Comparison of ENCODE assay signal across 26 cellular contexts in the genomic region with DNA sequence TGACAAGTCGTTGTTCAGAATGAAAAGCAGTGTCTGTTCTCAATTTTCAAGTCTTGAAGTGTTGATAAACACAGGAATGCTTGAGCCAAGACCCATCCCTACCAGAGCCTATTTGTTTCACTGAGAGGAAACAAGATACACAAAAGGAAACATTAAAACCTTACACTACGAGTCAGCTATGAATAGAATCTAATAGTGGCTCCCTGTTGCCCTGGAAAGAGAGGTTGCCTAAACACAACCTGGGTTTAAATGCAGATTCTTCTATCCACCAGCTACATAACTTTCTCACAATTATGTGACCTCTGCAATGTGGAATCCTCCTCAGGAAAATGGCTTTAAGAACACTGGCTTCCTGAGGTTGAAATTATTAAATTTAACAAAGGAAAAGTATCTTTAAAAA. TPM values are rescaled to one million over a fixed set of nuclear protein-coding genes. Genes with fewer than 3 reads are reported as not detected.
A peak's percentile ranks its signal among the peaks of the same experiment; 100 is the strongest.
DNase-seq lines count a peak whose midpoint lies in the region; ATAC-seq and TF ChIP-seq lines count a peak whose summit lies in the region.
"Had no signal": no experiment of that assay in that cellular context is flagged by ENCODE, and none has a peak within 500 bp of the region (broad histone marks: within the 10 kb centered on the region; RNA-seq: fewer than 3 reads in every experiment).

No MANE protein-coding gene starts in this region.

- no peaks in the 10 kb centered on the region for H4K20me1 ChIP-seq in GM23248 (ENCODE audit: insufficient read depth)

- H3K4me1 Mint-ChIP-seq in osteocyte (ENCODE audit: unreplicated experiment): peaks cover 19% of the 10 kb centered on the region
- H3K4me1 Mint-ChIP-seq: activated CD4-positive, alpha-beta T cell treated with anti-CD3 and anti-CD28 coated beads, Interleukin-2, amount 10 ng/mL, durations not matched to agents 24 days and 14 days; activated CD8-positive, alpha-beta memory T cell treated with anti-CD3 and anti-CD28 coated beads, Interleukin-2, amount 10 ng/mL, durations not matched to agents 7 days and 5 days; stimulated activated naive CD8-positive, alpha-beta T cell treated with anti-CD3 and anti-CD28 coated beads, Interleukin-15, amount 100 ng/mL, for 72 hours had no signal

- no peak for DNase-seq in GM23248
- DNase-seq in fibroblast of villous mesenchyme (ENCODE audit: low read depth): peak; percentile 19
- no peak for DNase-seq in osteocyte (ENCODE audit: extremely low spot score, unreplicated experiment)
- no peak for DNase-seq in activated naive CD4-positive, alpha-beta T cell treated with Interleukin-2 at 50 U/mL for 16 hours
- no peak for DNase-seq in AML-193 (lab: John Stamatoyannopoulos, UW)
- DNase-seq: activated CD4-positive, alpha-beta T cell treated with anti-CD3 and anti-CD28 coated beads, Interleukin-2, amount 10 ng/mL, durations not matched to agents 24 days and 14 days; activated CD8-positive, alpha-beta memory T cell treated with anti-CD3 and anti-CD28 coated beads, Interleukin-2, amount 10 ng/mL, durations not matched to agents 7 days and 5 days; body of pancreas; CD8-positive, alpha-beta T cell; DMS 273 treated with DMSO at 0.1 percent for 48 hours; effector CD4-positive, alpha-beta T cell; hippocampal formation; Kasumi-1; lower lobe of right lung; NCI-H1694 treated with DMSO at 0.1 percent for 48 hours; NCI-H526; RPMI8226; stimulated activated naive CD8-positive, alpha-beta T cell treated with anti-CD3 and anti-CD28 coated beads, Interleukin-15, amount 100 ng/mL, for 72 hours; T-helper 2 cell; thyroid gland had no signal

- H3K9me3 Mint-ChIP-seq in osteocyte (ENCODE audit: unreplicated experiment): no peaks in the 10 kb centered on the region
- H3K9me3 Mint-ChIP-seq: CD8-positive, alpha-beta T cell had no signal

- peaks cover 11% of the 10 kb centered on the region; the same call in 1 of the 2 replicates for H3K4me1 ChIP-seq in GM23248 (ENCODE audit: insufficient read depth)
- H3K4me1 ChIP-seq: body of pancreas, lower lobe of right lung, prostate gland, thyroid gland had no signal

- no peak overlapping the region for H3K4me3 ChIP-seq in GM23248
- H3K4me3 ChIP-seq in fibroblast of villous mesenchyme (ENCODE audit: low read depth, low read length): no peak overlapping the region
- H3K4me3 ChIP-seq: body of pancreas, lower lobe of right lung, prostate gland, SK-N-MC, thyroid gland had no signal

- H3K27ac ChIP-seq in GM23248 (no peak overlapping the region), VCaP (peak overlapping the region; percentile 93)
- H3K27ac ChIP-seq: body of pancreas, lower lobe of right lung, prostate gland, SK-N-MC, thyroid gland had no signal

- H3K4me2 ChIP-seq in GM23248 (ENCODE audit: unreplicated experiment): no peak overlapping the region

- ATAC-seq in HG03460 (IDR thresholded peaks at IDR 0.05; ENCODE audit: unreplicated experiment): no peak
- ATAC-seq: activated CD8-positive, alpha-beta memory T cell treated with anti-CD3 and anti-CD28 coated beads, Interleukin-2, amount 10 ng/mL, durations not matched to agents 7 days and 5 days; activated naive CD4-positive, alpha-beta T cell treated with anti-CD3 and anti-CD28 coated beads, Interleukin-2, amount 50 U/mL, for 72 hours; body of pancreas; CD8-positive, alpha-beta T cell; lower lobe of right lung; stimulated activated naive CD8-positive, alpha-beta T cell treated with anti-CD3 and anti-CD28 coated beads, Interleukin-15, amount 100 ng/mL, for 72 hours had no signal

- no peaks in the 10 kb centered on the region for H3K36me3 Mint-ChIP-seq in osteocyte (ENCODE audit: unreplicated experiment)
- H3K36me3 Mint-ChIP-seq: CD8-positive, alpha-beta T cell had no signal

- no peaks in the 10 kb centered on the region for H3K36me3 ChIP-seq in GM23248 (ENCODE audit: low read depth)
- H3K36me3 ChIP-seq: lower lobe of right lung, prostate gland, thyroid gland had no signal

- H3K9me2 ChIP-seq in GM23248 (ENCODE audit: insufficient read depth): no peaks in the 10 kb centered on the region

- H3F3A ChIP-seq in GM23248 (ENCODE audit: insufficient read depth): peaks cover 14% of the 10 kb centered on the region

- 13 to 15% methylated on average over 2 of the region's 2 CpGs for WGBS in GM23248 (ENCODE audit: low coverage in 1 of 2, low lambda C conversion rate in 2 of 2, missing lambda C conversion rate in 2 of 2), 2 experiments

- no peaks in the 10 kb centered on the region for H3K27me3 Mint-ChIP-seq in osteocyte (ENCODE audit: unreplicated experiment)
- H3K27me3 Mint-ChIP-seq: activated CD4-positive, alpha-beta T cell treated with anti-CD3 and anti-CD28 coated beads, Interleukin-2, amount 10 ng/mL, durations not matched to agents 24 days and 14 days; activated CD8-positive, alpha-beta memory T cell treated with anti-CD3 and anti-CD28 coated beads, Interleukin-2, amount 10 ng/mL, durations not matched to agents 7 days and 5 days; stimulated activated naive CD8-positive, alpha-beta T cell treated with anti-CD3 and anti-CD28 coated beads, Interleukin-15, amount 100 ng/mL, for 72 hours had no signal

- no peaks in the 10 kb centered on the region for H3K27me3 ChIP-seq in GM23248 (replicated peaks; ENCODE audit: insufficient read depth)
- H3K27me3 ChIP-seq: body of pancreas, thyroid gland had no signal

- no peaks in the 10 kb centered on the region for H3K79me2 ChIP-seq in GM23248 (ENCODE audit: insufficient read depth)

- peak overlapping the region; percentile 81 for H3K27ac Mint-ChIP-seq in osteocyte (ENCODE audit: unreplicated experiment)
- H3K27ac Mint-ChIP-seq: activated CD4-positive, alpha-beta T cell treated with anti-CD3 and anti-CD28 coated beads, Interleukin-2, amount 10 ng/mL, durations not matched to agents 24 days and 14 days; activated CD8-positive, alpha-beta memory T cell treated with anti-CD3 and anti-CD28 coated beads, Interleukin-2, amount 10 ng/mL, durations not matched to agents 7 days and 5 days; activated naive CD4-positive, alpha-beta T cell treated with anti-CD3 and anti-CD28 coated beads, Interleukin-2, amount 50 U/mL, for 72 hours; activated T-helper 1 cell treated with anti-CD3 and anti-CD28 coated beads, Interleukin-12 subunit alpha, Interleukin-12 subunit beta, Interleukin-2, Interleukin-4 antibody, amounts not matched to agents 30 ng/mL and 10 ng/mL and 1 ng/mL, durations not matched to agents 14 hours and 24 hours and 36 hours; CD8-positive, alpha-beta T cell; stimulated activated naive CD8-positive, alpha-beta T cell treated with anti-CD3 and anti-CD28 coated beads, Interleukin-15, amount 100 ng/mL, for 72 hours had no signal

- H3K9me3 ChIP-seq in GM23248 (ENCODE audit: low read depth): no peaks in the 10 kb centered on the region
- H3K9me3 ChIP-seq: body of pancreas, lower lobe of right lung, prostate gland, thyroid gland had no signal

- TF ChIP-seq CTCF in VCaP (conservative IDR thresholded peaks at IDR 0.05): no peak
- TF ChIP-seq CTCF in fibroblast of villous mesenchyme (IDR thresholded peaks at IDR 0.05; ENCODE audit: insufficient read depth, low read depth, low read length): no peak
- TF ChIP-seq CTCF in osteocyte (IDR thresholded peaks at IDR 0.05): no peak

- H2AFZ ChIP-seq in GM23248: peak overlapping the region; percentile 47

- no peak overlapping the region for H3K9ac ChIP-seq in GM23248

- no peak overlapping the region for H3K4me3 Mint-ChIP-seq in osteocyte (ENCODE audit: unreplicated experiment)
- H3K4me3 Mint-ChIP-seq: activated CD4-positive, alpha-beta T cell treated with anti-CD3 and anti-CD28 coated beads, Interleukin-2, amount 10 ng/mL, durations not matched to agents 24 days and 14 days; activated CD8-positive, alpha-beta memory T cell treated with anti-CD3 and anti-CD28 coated beads, Interleukin-2, amount 10 ng/mL, durations not matched to agents 7 days and 5 days; activated T-helper 1 cell treated with anti-CD3 and anti-CD28 coated beads, Interleukin-12 subunit alpha, Interleukin-12 subunit beta, Interleukin-2, Interleukin-4 antibody, amounts not matched to agents 30 ng/mL and 10 ng/mL and 1 ng/mL, durations not matched to agents 14 hours and 24 hours and 36 hours; CD8-positive, alpha-beta T cell; stimulated activated naive CD8-positive, alpha-beta T cell treated with anti-CD3 and anti-CD28 coated beads, Interleukin-15, amount 100 ng/mL, for 72 hours had no signal

- in situ Hi-C loops in GM23248 (cut with MboI): no loop called here

RNA-seq across cellular contexts. Expression of a gene that starts 29.1 kb away (rescaled TPM):
- 18.5 and 18.6 TPM in 2 replicates for total RNA-seq in GM23248 (2014; rRNA removed; shearing (Covaris generic))
- polyA plus RNA-seq in GM23248 (2016; fragmentation: Nextera tagmentation; extraction: Ambion mirVana): 13.8 and 15.1 TPM in 2 replicates
- total RNA-seq in fibroblast of villous mesenchyme (33.7 and 41.6 TPM in 2 replicates), osteocyte (66.2 and 66.5 TPM in 2 replicates)
- total RNA-seq: activated CD4-positive, alpha-beta T cell treated with anti-CD3 and anti-CD28 coated beads, Interleukin-2, amount 10 ng/mL, durations not matched to agents 24 days and 14 days; activated CD8-positive, alpha-beta memory T cell treated with anti-CD3 and anti-CD28 coated beads, Interleukin-2, amount 10 ng/mL, durations not matched to agents 7 days and 5 days; activated naive CD4-positive, alpha-beta T cell treated with anti-CD3 and anti-CD28 coated beads, Interleukin-2, amount 50 U/mL, for 72 hours; activated T-helper 1 cell treated with anti-CD3 and anti-CD28 coated beads, Interleukin-12 subunit alpha, Interleukin-12 subunit beta, Interleukin-2, Interleukin-4 antibody, amounts not matched to agents 30 ng/mL and 10 ng/mL and 1 ng/mL, durations not matched to agents 14 hours and 24 hours and 36 hours had no signal
